In the genomic region with DNA sequence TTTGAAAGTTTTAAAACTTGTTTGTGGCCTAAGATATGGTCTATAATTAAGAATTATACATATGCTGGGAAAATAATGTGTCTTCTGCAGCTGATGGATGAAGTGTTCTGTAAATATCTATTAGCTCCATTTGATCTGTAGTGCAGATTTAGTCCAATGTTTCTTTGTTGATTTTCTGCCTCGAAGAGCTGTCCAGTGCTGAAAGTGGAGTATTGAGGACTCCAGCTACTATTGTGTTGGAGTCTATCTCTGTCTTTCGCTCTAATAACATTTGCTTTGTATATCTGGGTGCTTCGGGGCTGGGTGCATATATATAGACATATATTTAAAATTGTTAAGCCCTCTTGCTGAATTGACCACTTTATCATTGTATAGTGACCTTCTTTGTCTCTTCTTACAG, we compare ENCODE assay signal across 1 cellular context.
TF ChIP-seq lines count a peak whose summit lies in the region.

No MANE protein-coding gene starts in this region.

TF ChIP-seq in PFSK-1, 5 proteins besides CTCF, POLR2A, EP300 and RAD21 (continued from another document):
- TF ChIP-seq, protein P1, sequence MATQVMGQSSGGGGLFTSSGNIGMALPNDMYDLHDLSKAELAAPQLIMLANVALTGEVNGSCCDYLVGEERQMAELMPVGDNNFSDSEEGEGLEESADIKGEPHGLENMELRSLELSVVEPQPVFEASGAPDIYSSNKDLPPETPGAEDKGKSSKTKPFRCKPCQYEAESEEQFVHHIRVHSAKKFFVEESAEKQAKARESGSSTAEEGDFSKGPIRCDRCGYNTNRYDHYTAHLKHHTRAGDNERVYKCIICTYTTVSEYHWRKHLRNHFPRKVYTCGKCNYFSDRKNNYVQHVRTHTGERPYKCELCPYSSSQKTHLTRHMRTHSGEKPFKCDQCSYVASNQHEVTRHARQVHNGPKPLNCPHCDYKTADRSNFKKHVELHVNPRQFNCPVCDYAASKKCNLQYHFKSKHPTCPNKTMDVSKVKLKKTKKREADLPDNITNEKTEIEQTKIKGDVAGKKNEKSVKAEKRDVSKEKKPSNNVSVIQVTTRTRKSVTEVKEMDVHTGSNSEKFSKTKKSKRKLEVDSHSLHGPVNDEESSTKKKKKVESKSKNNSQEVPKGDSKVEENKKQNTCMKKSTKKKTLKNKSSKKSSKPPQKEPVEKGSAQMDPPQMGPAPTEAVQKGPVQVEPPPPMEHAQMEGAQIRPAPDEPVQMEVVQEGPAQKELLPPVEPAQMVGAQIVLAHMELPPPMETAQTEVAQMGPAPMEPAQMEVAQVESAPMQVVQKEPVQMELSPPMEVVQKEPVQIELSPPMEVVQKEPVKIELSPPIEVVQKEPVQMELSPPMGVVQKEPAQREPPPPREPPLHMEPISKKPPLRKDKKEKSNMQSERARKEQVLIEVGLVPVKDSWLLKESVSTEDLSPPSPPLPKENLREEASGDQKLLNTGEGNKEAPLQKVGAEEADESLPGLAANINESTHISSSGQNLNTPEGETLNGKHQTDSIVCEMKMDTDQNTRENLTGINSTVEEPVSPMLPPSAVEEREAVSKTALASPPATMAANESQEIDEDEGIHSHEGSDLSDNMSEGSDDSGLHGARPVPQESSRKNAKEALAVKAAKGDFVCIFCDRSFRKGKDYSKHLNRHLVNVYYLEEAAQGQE (IDR thresholded peaks at IDR 0.05; ENCODE audit: insufficient read depth in 1 of 2, low read depth in 2 of 2, low read length in 2 of 2): peak; percentile 81 to 99
- TF ChIP-seq SIN3A (IDR thresholded peaks at IDR 0.05; ENCODE audit: borderline replicate concordance, insufficient read depth, low read length) (no peak), FOXP2 (optimal IDR thresholded peaks at IDR 0.05; ENCODE audit: borderline replicate concordance, extremely low read depth, extremely low read length, insufficient read depth) (no peak)
TF ChIP-seq in PFSK-1: peak in this region for 1.
